10 cellular contexts compared by ENCODE assay signal in genomic region chr7:144027070-144027469, GRCh38. TPM values are rescaled to one million over a fixed set of nuclear protein-coding genes. Genes with fewer than 3 reads are reported as not detected.
A peak's percentile ranks its signal among the peaks of the same experiment; 100 is the strongest.
DNase-seq lines count a peak whose midpoint lies in the region; ATAC-seq and TF ChIP-seq lines count a peak whose summit lies in the region.
"Had no signal": no experiment of that assay in that cellular context is flagged by ENCODE, and none has a peak within 500 bp of the region (broad histone marks: within the 10 kb centered on the region; RNA-seq: fewer than 3 reads in every experiment).

No MANE protein-coding gene starts in this region.

- H3K9ac ChIP-seq in adipocyte (ENCODE audit: low read length): no peak overlapping the region

- ATAC-seq in Right ventricle myocardium superior (ENCODE audit: poor library complexity): peak; percentile 58
- no peak for ATAC-seq in Right ventricle myocardium inferior
- no peak for ATAC-seq in HG03354 (IDR thresholded peaks at IDR 0.05; ENCODE audit: poor library complexity, severe bottlenecking, unreplicated experiment)

- intact Hi-C loops in Right ventricle myocardium superior (cut with DNase I): loop anchor here (10.0 kb wide), 1 partner anchor 122 kb away; the partner anchor contains the start of gene TCAF1
- intact Hi-C loops in Right ventricle myocardium inferior (cut with DNase I): loop anchor here (5.0 kb wide), 1 partner anchor 295 kb away; no protein-coding TSS in a partner anchor

- H3K27ac Mint-ChIP-seq in type B pancreatic cell: no peak overlapping the region

- peak; percentile 71 for TF ChIP-seq CTCF in type B pancreatic cell (conservative IDR thresholded peaks at IDR 0.05)

- no peaks in the 10 kb centered on the region for H3K9me3 Mint-ChIP-seq in type B pancreatic cell

- H3K4me1 ChIP-seq in adipocyte (ENCODE audit: control insufficient read depth, insufficient read depth, low read length): no peaks in the 10 kb centered on the region

- H3K36me3 Mint-ChIP-seq in type B pancreatic cell: no peaks in the 10 kb centered on the region

- H3K4me3 ChIP-seq in adipocyte (ENCODE audit: low read length): no peak overlapping the region

- DNase-seq in Right ventricle myocardium superior (no peak), Right ventricle myocardium inferior (ENCODE audit: missing footprints) (no peak), adipocyte (ENCODE audit: low read depth) (peak; percentile 77), inferior parietal cortex (ENCODE audit: extremely low spot score) (peak; percentile 66), type B pancreatic cell (ENCODE audit: extremely low spot score, unreplicated experiment) (no peak), NCI-H1048 (lab: John Stamatoyannopoulos, UW) (no peak), GOT3 (lab: John Stamatoyannopoulos, UW) (no peak)
- DNase-seq: activated CD4-positive, alpha-beta T cell treated with anti-CD3 and anti-CD28 coated beads, Interleukin-2, amount 50 U/mL, for 4 hours; stimulated activated naive CD4-positive, alpha-beta T cell treated with Interleukin-2 at 50 U/mL for 16 hours had no signal

- H3K4me1 Mint-ChIP-seq in type B pancreatic cell (ENCODE audit: unreplicated experiment): no peaks in the 10 kb centered on the region

- H3K27me3 Mint-ChIP-seq in type B pancreatic cell: no peaks in the 10 kb centered on the region

- no peaks in the 10 kb centered on the region for H3K27me3 ChIP-seq in adipocyte (replicated peaks; ENCODE audit: control insufficient read depth, insufficient read depth, low read length)

- no peak overlapping the region for H3K4me3 Mint-ChIP-seq in type B pancreatic cell

- H3K36me3 ChIP-seq in adipocyte (ENCODE audit: control insufficient read depth, insufficient read depth, low read length, severe bottlenecking): no peaks in the 10 kb centered on the region

- no peaks in the 10 kb centered on the region for H3K9me3 ChIP-seq in adipocyte (ENCODE audit: control insufficient read depth, low read length)

RNA-seq across cellular contexts. Expression of gene OR2A5, which starts 21.7 kb away (rescaled TPM):
- not detected for total RNA-seq in Right ventricle myocardium superior
- total RNA-seq in Right ventricle myocardium inferior: not detected
- not detected in 2 replicates for total RNA-seq in type B pancreatic cell (ENCODE audit: low replicate concordance)

RNA-seq across cellular contexts. Expression of gene OR6B1, which starts 26.9 kb away (rescaled TPM):
- total RNA-seq in Right ventricle myocardium superior (not detected), Right ventricle myocardium inferior (not detected), type B pancreatic cell (ENCODE audit: low replicate concordance) (not detected in 2 replicates)

RNA-seq across cellular contexts. Expression of gene OR2A25, which starts 42.5 kb away (rescaled TPM):
- total RNA-seq in Right ventricle myocardium superior: not detected
- not detected for total RNA-seq in Right ventricle myocardium inferior
- total RNA-seq in type B pancreatic cell (ENCODE audit: low replicate concordance): not detected in 2 replicates

RNA-seq across cellular contexts. Expression of gene OR2A12, which starts 59.0 kb away (rescaled TPM):
- total RNA-seq in Right ventricle myocardium superior: not detected
- total RNA-seq in Right ventricle myocardium inferior: not detected
- not detected in 2 replicates for total RNA-seq in type B pancreatic cell (ENCODE audit: low replicate concordance)

Comparison
In these comparisons a context has a peak if more than half of its experiments do, and no peak if none do; other contexts are left out.
1. DNase-seq: peak in adipocyte (single experiment) and inferior parietal cortex (single experiment); none in Right ventricle myocardium superior (single experiment), Right ventricle myocardium inferior (single experiment), type B pancreatic cell (single experiment), NCI-H1048 (single experiment) and GOT3 (single experiment).